ENCODE assay signal across 21 cellular contexts in the genomic region with DNA sequence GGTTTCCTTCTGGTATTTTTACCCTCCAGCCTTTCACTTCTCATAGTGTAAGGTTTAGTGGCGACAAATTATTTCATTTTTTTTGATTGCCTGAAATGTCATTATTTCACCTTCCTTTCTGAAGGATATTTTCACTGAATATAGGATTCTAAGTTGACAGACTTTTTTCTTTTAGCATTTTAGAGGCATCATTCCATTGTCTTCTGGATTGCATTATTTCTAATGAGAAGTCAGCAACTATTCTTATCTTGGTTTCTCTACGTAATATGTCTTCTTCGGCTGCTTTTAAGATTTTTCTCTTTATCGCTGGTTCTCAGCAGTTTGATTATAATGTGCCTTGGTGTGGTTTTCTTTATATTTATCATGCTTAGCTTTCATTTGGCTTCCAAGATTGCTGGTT.
DNase-seq lines count a peak whose midpoint lies in the region; ATAC-seq, FAIRE-seq and TF ChIP-seq lines count a peak whose summit lies in the region.
"Had no signal": no experiment of that assay in that cellular context is flagged by ENCODE, and none has a peak within 500 bp of the region (broad histone marks: within the 10 kb centered on the region; RNA-seq: fewer than 3 reads in every experiment).

No MANE protein-coding gene starts in this region.

- in situ Hi-C loops in Panc1 (cut with HindIII; ENCODE audit: low pct_unique_long_range_greater_than_20kb, low sequenced_read_pairs) = no loop called here

- no peaks in the 10 kb centered on the region for H3K4me1 ChIP-seq in HEK293 (ENCODE audit: control insufficient read depth, insufficient read depth, low read length)
- no peaks in the 10 kb centered on the region for H3K4me1 ChIP-seq in Panc1 (ENCODE audit: control insufficient read depth, insufficient read depth, low read length)
- peaks cover 4% of the 10 kb centered on the region for H3K4me1 ChIP-seq in astrocyte (ENCODE audit: insufficient read depth, low read length)
- no peaks in the 10 kb centered on the region for H3K4me1 ChIP-seq in endodermal cell (ENCODE audit: control insufficient read depth, insufficient read depth, low read length)
- no peaks in the 10 kb centered on the region for H3K4me1 ChIP-seq in mesenchymal stem cell (ENCODE audit: control insufficient read depth, insufficient read depth, low read depth, low read length)
- H3K4me1 ChIP-seq: BLaER1, Caco-2 had no signal

- no peak overlapping the region for H3K4ac ChIP-seq in mesenchymal stem cell (ENCODE audit: low read depth in 1 of 2, low read length in 2 of 2)

- no peaks in the 10 kb centered on the region for H3K79me1 ChIP-seq in mesenchymal stem cell (replicated peaks; ENCODE audit: low read length, poor library complexity, severe bottlenecking)

- POLR2A ChIA-PET in HEK293 (lab: Yijun Ruan, JAX) (no interaction called here), Panc1 (lab: Charles Lee) (no interaction called here)

- TF ChIP-seq CTCF in HEK293 (tag by site-specific recombination; IDR thresholded peaks at IDR 0.05) (no peak), Panc1 (IDR thresholded peaks at IDR 0.05) (no peak), astrocyte (IDR thresholded peaks at IDR 0.05; ENCODE audit: insufficient read depth, low read depth, low read length) (no peak), endodermal cell (conservative IDR thresholded peaks at IDR 0.05) (no peak)

- H3K36me3 Mint-ChIP-seq in astrocyte (ENCODE audit: low read depth, unreplicated experiment) = peaks cover 46% of the 10 kb centered on the region
- peaks cover 68% of the 10 kb centered on the region for H3K36me3 Mint-ChIP-seq in endodermal cell (ENCODE audit: low read depth)

- CTCF ChIA-PET in HEK293 (lab: Yijun Ruan, JAX) (no interaction called here), Panc1 (lab: Charles Lee) (no interaction called here)

- peak; percentile 60 for FAIRE-seq in astrocyte (lab: Jason Lieb, UNC)
- FAIRE-seq: A204.1, GM12892 had no signal

- H3K4me3 Mint-ChIP-seq in astrocyte (ENCODE audit: unreplicated experiment) (no peak overlapping the region), endodermal cell (no peak overlapping the region)
- H3K4me3 Mint-ChIP-seq: B cell; CD4-positive, CD25-positive, alpha-beta regulatory T cell; CD8-positive, alpha-beta T cell; H9 had no signal

- H2AFZ ChIP-seq in astrocyte (ENCODE audit: low read depth, low read length) = no peak overlapping the region
- H2AFZ ChIP-seq in mesenchymal stem cell (ENCODE audit: low read depth, low read length) = no peak overlapping the region
- H2AFZ ChIP-seq: GM23248 had no signal

- no peak overlapping the region for H2BK15ac ChIP-seq in mesenchymal stem cell (ENCODE audit: low read depth, poor library complexity, severe bottlenecking)

- BruUV-seq in Panc1 (replicated peaks; lab: Mats Ljungman, UMichigan) = TSS peak; percentile 32

- no peaks in the 10 kb centered on the region for H4K20me1 ChIP-seq in astrocyte (ENCODE audit: insufficient read depth, low read length)

- no peak for ATAC-seq in Panc1
- ATAC-seq in GM19324 (IDR thresholded peaks at IDR 0.05; ENCODE audit: low FRiP score, unreplicated experiment) = no peak
- ATAC-seq: CD8-positive, alpha-beta T cell had no signal

- H3K36me3 ChIP-seq in HEK293 (ENCODE audit: control insufficient read depth in 2 of 2, insufficient read depth in 1 of 2, low read length in 2 of 2) (peaks cover 0 to 6% of the 10 kb centered on the region in 2 experiments; a peak in 1 of 3 replicates), Panc1 (ENCODE audit: control insufficient read depth, insufficient read depth, low read length) (no peaks in the 10 kb centered on the region), astrocyte (ENCODE audit: insufficient read depth, low read length) (peaks cover 4% of the 10 kb centered on the region), endodermal cell (ENCODE audit: control insufficient read depth, insufficient read depth, low read length) (peaks cover 34% of the 10 kb centered on the region), mesenchymal stem cell (ENCODE audit: control insufficient read depth in 1 of 2, insufficient read depth in 2 of 2, low read depth in 1 of 2, low read length in 2 of 2) (peaks cover 19 to 29% of the 10 kb centered on the region in 2 experiments)

- no peak overlapping the region for H2BK12ac ChIP-seq in mesenchymal stem cell (ENCODE audit: low read length in 2 of 2)

- no peaks in the 10 kb centered on the region for H3K79me2 ChIP-seq in astrocyte (ENCODE audit: insufficient read depth, low read length)

- 93 to 100% methylated on average over 1 to 4 of the region's 4 CpGs for WGBS in endodermal cell (ENCODE audit: insufficient coverage in 1 of 2, insufficient read length in 1 of 2), 2 experiments
- WGBS in mesenchymal stem cell = 100% methylated on average over 2 of the region's 4 CpGs

- H3K9me3 ChIP-seq in HEK293 (ENCODE audit: control insufficient read depth, insufficient read depth, low read depth, low read length) (no peaks in the 10 kb centered on the region), Panc1 (ENCODE audit: control insufficient read depth, insufficient read depth, low read depth, low read length) (no peaks in the 10 kb centered on the region), astrocyte (ENCODE audit: insufficient read depth, low read depth, low read length) (no peaks in the 10 kb centered on the region), endodermal cell (ENCODE audit: control insufficient read depth, low read length) (peaks cover 55% of the 10 kb centered on the region), mesenchymal stem cell (ENCODE audit: control insufficient read depth, low read length) (peaks cover 23% of the 10 kb centered on the region)

- H3K23ac ChIP-seq in mesenchymal stem cell (ENCODE audit: low read length in 2 of 2) = no peak overlapping the region

- intact Hi-C loops in Panc1 (cut with micrococcal nuclease; ENCODE audit: unreplicated experiment) = no loop called here

- H3K9ac ChIP-seq in astrocyte (ENCODE audit: low read length) (no peak overlapping the region), endodermal cell (ENCODE audit: extremely low read depth, low read length, poor library complexity, severe bottlenecking) (no peak overlapping the region), mesenchymal stem cell (ENCODE audit: low read length) (no peak overlapping the region)
- H3K9ac ChIP-seq: BLaER1, GM23248 had no signal

- no peaks in the 10 kb centered on the region for H3K27me3 Mint-ChIP-seq in astrocyte (ENCODE audit: low read depth, unreplicated experiment)
- H3K27me3 Mint-ChIP-seq in endodermal cell (ENCODE audit: insufficient read depth) = no peaks in the 10 kb centered on the region
- H3K27me3 Mint-ChIP-seq: B cell; CD4-positive, CD25-positive, alpha-beta regulatory T cell had no signal

- no peak overlapping the region for H2AK5ac ChIP-seq in mesenchymal stem cell (ENCODE audit: low read length, severe bottlenecking)

- H3K27ac Mint-ChIP-seq in astrocyte (ENCODE audit: unreplicated experiment) (no peak overlapping the region), endodermal cell (no peak overlapping the region)
- H3K27ac Mint-ChIP-seq: B cell; CD4-positive, CD25-positive, alpha-beta regulatory T cell; CD8-positive, alpha-beta T cell; H9 had no signal

- no peak overlapping the region for H3K4me2 ChIP-seq in astrocyte (ENCODE audit: low read length)
- H3K4me2 ChIP-seq in mesenchymal stem cell (ENCODE audit: low read length, poor library complexity, severe bottlenecking) = no peak overlapping the region
- H3K4me2 ChIP-seq: BLaER1 had no signal

- no peak overlapping the region for H2BK5ac ChIP-seq in mesenchymal stem cell (ENCODE audit: low read depth, low read length, poor library complexity, severe bottlenecking)

- H3K27me3 ChIP-seq in Panc1 (ENCODE audit: control insufficient read depth, insufficient read depth, low read length) = no peaks in the 10 kb centered on the region
- no peaks in the 10 kb centered on the region for H3K27me3 ChIP-seq in astrocyte (ENCODE audit: insufficient read depth, low read length)
- no peaks in the 10 kb centered on the region for H3K27me3 ChIP-seq in endodermal cell (ENCODE audit: control insufficient read depth, insufficient read depth, low read length, poor library complexity, severe bottlenecking)
- no peaks in the 10 kb centered on the region for H3K27me3 ChIP-seq in mesenchymal stem cell (ENCODE audit: control insufficient read depth in 1 of 2, insufficient read depth in 1 of 2, low read length in 2 of 2)
- H3K27me3 ChIP-seq: BLaER1 had no signal

- DNase-seq in Panc1 (ENCODE audit: low read depth, low spot score) (no peak), astrocyte (ENCODE audit: low read depth) (no peak), endodermal cell (no peak), mesenchymal stem cell (no peak), NCI-H1048 (lab: John Stamatoyannopoulos, UW) (no peak), NCI-H446 treated with DMSO at 0.1 percent for 48 hours (lab: John Stamatoyannopoulos, UW) (no peak)
- DNase-seq: Caco-2; CD4-positive, CD25-positive, alpha-beta regulatory T cell; CD8-positive, alpha-beta T cell; DMS153; EL; GDM1; GM23248; H9 had no signal

- H3K4me1 Mint-ChIP-seq in astrocyte (ENCODE audit: low read depth, unreplicated experiment) = no peaks in the 10 kb centered on the region
- no peaks in the 10 kb centered on the region for H3K4me1 Mint-ChIP-seq in endodermal cell

- H3K4me3 ChIP-seq in HEK293 (ENCODE audit: low read depth, low read length) = no peak overlapping the region
- H3K4me3 ChIP-seq in Panc1 (ENCODE audit: low read depth in 2 of 2, low read length in 2 of 2) = no peak overlapping the region
- H3K4me3 ChIP-seq in astrocyte (ENCODE audit: insufficient read depth, low read depth, low read length) = no peak overlapping the region
- H3K4me3 ChIP-seq in endodermal cell (ENCODE audit: low read length) = peak overlapping the region; percentile 39
- H3K4me3 ChIP-seq in mesenchymal stem cell (ENCODE audit: insufficient read depth in 1 of 2, low read depth in 1 of 2, low read length in 2 of 2) = no peak overlapping the region
- H3K4me3 ChIP-seq: BLaER1, GM23248 had no signal

- H3K14ac ChIP-seq in mesenchymal stem cell (ENCODE audit: low read length in 2 of 2) = no peak overlapping the region

- H3K9me3 Mint-ChIP-seq in astrocyte (ENCODE audit: unreplicated experiment) = peaks cover 29% of the 10 kb centered on the region
- H3K9me3 Mint-ChIP-seq in endodermal cell = peaks cover 59% of the 10 kb centered on the region

- H4K8ac ChIP-seq in mesenchymal stem cell (ENCODE audit: low read length) = no peak overlapping the region

- H3K18ac ChIP-seq in mesenchymal stem cell (ENCODE audit: low read depth in 1 of 2, low read length in 2 of 2) = no peak overlapping the region

- no peak overlapping the region for H4K91ac ChIP-seq in mesenchymal stem cell (ENCODE audit: low read length)

- no peak overlapping the region for H3K27ac ChIP-seq in HEK293 (ENCODE audit: extremely low read depth, low read depth, low read length)
- H3K27ac ChIP-seq in Panc1 (ENCODE audit: low read length) = no peak overlapping the region
- no peak overlapping the region for H3K27ac ChIP-seq in astrocyte (ENCODE audit: low read depth, low read length)
- H3K27ac ChIP-seq in endodermal cell (ENCODE audit: low read depth, low read length) = no peak overlapping the region
- no peak overlapping the region for H3K27ac ChIP-seq in mesenchymal stem cell (ENCODE audit: low read length, poor library complexity, severe bottlenecking)
- H3K27ac ChIP-seq: BLaER1, C4-2B, GM23248 had no signal

- H2BK120ac ChIP-seq in mesenchymal stem cell (ENCODE audit: low read depth, low read length) = no peak overlapping the region

TF ChIP-seq in HEK293, 187 proteins besides CTCF, POLR2A, EP300 and RAD21 (continues in another document):
- peak; percentile 95 for TF ChIP-seq SETDB1 (IDR thresholded peaks at IDR 0.05; ENCODE audit: insufficient read length, low read length)
